18 cellular contexts compared by ENCODE assay signal in the genomic region with DNA sequence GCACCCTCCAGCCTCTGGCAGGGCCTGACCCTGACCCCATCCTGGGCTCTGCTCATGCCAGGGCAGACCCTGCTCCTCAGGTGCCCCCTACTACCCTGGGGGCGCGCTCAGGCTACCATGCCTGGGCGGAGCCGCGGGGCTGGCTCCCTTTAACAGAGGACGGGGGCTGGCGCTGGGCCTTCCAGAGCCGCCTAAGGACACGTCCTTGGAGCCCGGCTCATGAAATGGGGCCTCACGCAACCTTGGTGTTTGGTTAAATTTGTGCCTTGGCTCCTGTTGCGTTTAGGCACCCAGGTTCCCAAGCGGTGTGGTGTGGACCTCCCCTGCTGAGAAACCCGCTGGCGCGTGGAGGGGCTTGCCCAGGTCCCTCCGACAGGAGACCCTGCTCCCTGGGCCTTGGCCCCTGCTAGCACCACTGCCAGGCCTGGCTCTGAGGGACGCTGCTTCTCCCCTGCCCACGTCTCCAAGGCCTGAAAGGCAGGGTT. TPM values are rescaled to one million over a fixed set of nuclear protein-coding genes. Genes with fewer than 3 reads are reported as not detected.
DNase-seq lines count a peak whose midpoint lies in the region; FAIRE-seq and TF ChIP-seq lines count a peak whose summit lies in the region.
"Had no signal": no experiment of that assay in that cellular context is flagged by ENCODE, and none has a peak within 500 bp of the region (broad histone marks: within the 10 kb centered on the region; RNA-seq: fewer than 3 reads in every experiment).

No MANE protein-coding gene starts in this region.

- H3K9me3 ChIP-seq in PC-9 (ENCODE audit: insufficient read depth, low read depth) (no peaks in the 10 kb centered on the region), kidney (ENCODE audit: control insufficient read depth in 1 of 2, low read length in 2 of 2) (no peaks in the 10 kb centered on the region), spleen (no peaks in the 10 kb centered on the region)
- H3K9me3 ChIP-seq: Caco-2 had no signal

- H3K4me1 ChIP-seq in PC-9 (replicated peaks; ENCODE audit: insufficient read depth): peaks cover 57% of the 10 kb centered on the region
- H3K4me1 ChIP-seq in kidney (ENCODE audit: control insufficient read depth in 1 of 2, insufficient read depth in 1 of 2, low read depth in 1 of 2, low read length in 2 of 2): peaks cover 25 to 32% of the 10 kb centered on the region in 2 donors
- H3K4me1 ChIP-seq in spleen: peaks cover 28 to 72% (median 59%) of the 10 kb centered on the region in 6 donors

- H3K27me3 Mint-ChIP-seq in activated CD4-positive, alpha-beta memory T cell treated with anti-CD3 and anti-CD28 coated beads, Interleukin-2, amount 10 ng/mL, durations not matched to agents 7 days and 5 days: no peaks in the 10 kb centered on the region
- no peaks in the 10 kb centered on the region for H3K27me3 Mint-ChIP-seq in activated CD4-positive, alpha-beta memory T cell treated with anti-CD3 and anti-CD28 coated beads for 36 hours
- H3K27me3 Mint-ChIP-seq: IgD-negative memory B cell had no signal

- CTCF ChIA-PET in activated CD4-positive, alpha-beta memory T cell treated with anti-CD3 and anti-CD28 coated beads, Interleukin-2, amount 10 ng/mL, durations not matched to agents 7 days and 5 days (lab: Charles Lee): no interaction called here
- CTCF ChIA-PET in activated CD4-positive, alpha-beta memory T cell treated with anti-CD3 and anti-CD28 coated beads for 36 hours (lab: Charles Lee): no interaction called here
- CTCF ChIA-PET in PC-9 (lab: Charles Lee): no interaction called here

- no TSS peak for BruUV-seq in PC-9 (replicated peaks; lab: Mats Ljungman, UMichigan)

- TF ChIP-seq CTCF in PC-9 (conservative IDR thresholded peaks at IDR 0.05) (no peak), kidney (IDR thresholded peaks at IDR 0.05; ENCODE audit: borderline replicate concordance, extremely low read depth, insufficient read depth) (no peak), spleen (IDR thresholded peaks at IDR 0.05 in 8 of 11, conservative IDR thresholded peaks at IDR 0.05 in 3 of 11) (no peak)

- peaks cover 8% of the 10 kb centered on the region; the same call in 1 of the 2 replicates for H3K36me3 ChIP-seq in PC-9 (ENCODE audit: low read depth)
- H3K36me3 ChIP-seq in kidney (ENCODE audit: control insufficient read depth in 1 of 2, insufficient read depth in 2 of 2, low read length in 2 of 2): peaks cover 0 to 4% of the 10 kb centered on the region in 2 donors
- H3K36me3 ChIP-seq in spleen: peaks cover 0 to 52% (median 29%) of the 10 kb centered on the region in 6 donors

- intact Hi-C loops in activated CD4-positive, alpha-beta memory T cell treated with anti-CD3 and anti-CD28 coated beads for 36 hours (cut with micrococcal nuclease): no loop called here
- intact Hi-C loops in PC-9 (cut with micrococcal nuclease; ENCODE audit: unreplicated experiment) (loop anchor here (10.0 kb wide), 1 partner anchor 181 kb away; no protein-coding TSS in a partner anchor), kidney (cut with DNase I) (no loop called here), spleen (cut with DNase I; ENCODE audit: low total_unique reads) (no loop called here)

- H3K9me2 ChIP-seq in PC-9 (ENCODE audit: insufficient read depth): no peaks in the 10 kb centered on the region

- H3K4me3 Mint-ChIP-seq in activated CD4-positive, alpha-beta memory T cell treated with anti-CD3 and anti-CD28 coated beads, Interleukin-2, amount 10 ng/mL, durations not matched to agents 7 days and 5 days: no peak overlapping the region
- no peak overlapping the region for H3K4me3 Mint-ChIP-seq in activated CD4-positive, alpha-beta memory T cell treated with anti-CD3 and anti-CD28 coated beads for 36 hours
- H3K4me3 Mint-ChIP-seq: IgD-negative memory B cell had no signal

- no peak overlapping the region for H3K9ac ChIP-seq in kidney (ENCODE audit: low read length in 2 of 2)

- peaks cover 18% of the 10 kb centered on the region for H3K36me3 Mint-ChIP-seq in activated CD4-positive, alpha-beta memory T cell treated with anti-CD3 and anti-CD28 coated beads, Interleukin-2, amount 10 ng/mL, durations not matched to agents 7 days and 5 days (ENCODE audit: low read depth)
- peaks cover 6% of the 10 kb centered on the region for H3K36me3 Mint-ChIP-seq in activated CD4-positive, alpha-beta memory T cell treated with anti-CD3 and anti-CD28 coated beads for 36 hours
- H3K36me3 Mint-ChIP-seq: IgD-negative memory B cell had no signal

- H3K4me3 ChIP-seq in PC-9 (no peak overlapping the region), kidney (ENCODE audit: low read length in 2 of 2) (no peak overlapping the region), spleen (no peak overlapping the region)

- H3K27ac ChIP-seq in PC-9 (peak overlapping the region; percentile 10; the same call in 1 of the 2 replicates), kidney (ENCODE audit: low read depth in 2 of 2, low read length in 2 of 2) (no peak overlapping the region), spleen (no peak overlapping the region)

- peak overlapping the region; percentile 26 for H3K27ac Mint-ChIP-seq in activated CD4-positive, alpha-beta memory T cell treated with anti-CD3 and anti-CD28 coated beads, Interleukin-2, amount 10 ng/mL, durations not matched to agents 7 days and 5 days
- no peak overlapping the region for H3K27ac Mint-ChIP-seq in activated CD4-positive, alpha-beta memory T cell treated with anti-CD3 and anti-CD28 coated beads for 36 hours
- H3K27ac Mint-ChIP-seq: IgD-negative memory B cell had no signal

- no peaks in the 10 kb centered on the region for H3K27me3 ChIP-seq in PC-9 (ENCODE audit: insufficient read depth, low read depth)
- no peaks in the 10 kb centered on the region for H3K27me3 ChIP-seq in spleen (replicated peaks in 1 of 7)

- FAIRE-seq in kidney (lab: Jason Lieb, UNC): no peak

- H3K4me1 Mint-ChIP-seq in activated CD4-positive, alpha-beta memory T cell treated with anti-CD3 and anti-CD28 coated beads, Interleukin-2, amount 10 ng/mL, durations not matched to agents 7 days and 5 days: peaks cover 38% of the 10 kb centered on the region
- H3K4me1 Mint-ChIP-seq in activated CD4-positive, alpha-beta memory T cell treated with anti-CD3 and anti-CD28 coated beads for 36 hours (ENCODE audit: low read depth): peaks cover 36% of the 10 kb centered on the region

- no peak for TF ChIP-seq POLR2A in spleen (IDR thresholded peaks at IDR 0.05)

- peaks cover 59% of the 10 kb centered on the region for H3K79me2 ChIP-seq in PC-9 (ENCODE audit: low read depth)

- no peaks in the 10 kb centered on the region for H3K9me3 Mint-ChIP-seq in activated CD4-positive, alpha-beta memory T cell treated with anti-CD3 and anti-CD28 coated beads, Interleukin-2, amount 10 ng/mL, durations not matched to agents 7 days and 5 days
- H3K9me3 Mint-ChIP-seq in activated CD4-positive, alpha-beta memory T cell treated with anti-CD3 and anti-CD28 coated beads for 36 hours: no peaks in the 10 kb centered on the region
- H3K9me3 Mint-ChIP-seq: CD14-positive monocyte, IgD-negative memory B cell had no signal

- no peak overlapping the region for H2AFZ ChIP-seq in PC-9

- H3F3A ChIP-seq in PC-9 (ENCODE audit: insufficient read depth, low read depth): peaks cover 54% of the 10 kb centered on the region

- H3K4me2 ChIP-seq in PC-9: no peak overlapping the region

- no peak for DNase-seq in activated CD4-positive, alpha-beta memory T cell treated with anti-CD3 and anti-CD28 coated beads, Interleukin-2, amount 10 ng/mL, durations not matched to agents 7 days and 5 days
- no peak for DNase-seq in activated CD4-positive, alpha-beta memory T cell treated with anti-CD3 and anti-CD28 coated beads for 36 hours
- DNase-seq in PC-9 (no peak), kidney (peak; percentile 75), spleen (peak; percentile 76), middle frontal gyrus (ENCODE audit: extremely low spot score, low spot score) (no peak), AG20443 (ENCODE audit: low spot score) (no peak)
- DNase-seq in stimulated activated naive CD4-positive, alpha-beta T cell treated with Interleukin-2 at 50 U/mL for 16 hours (lab: John Stamatoyannopoulos, UW): no peak
- DNase-seq: 8988T, Caco-2, HCEC 1CT, NCI-H2107, NCI-H345, NCI-H526 treated with DMSO at 0.1 percent for 48 hours, OCI-M1, SHP77 treated with DMSO at 0.1 percent for 48 hours had no signal

- peaks cover under 1% of the 10 kb centered on the region for H4K20me1 ChIP-seq in PC-9 (ENCODE audit: insufficient read depth)

- 90 to 98% (median 92%) methylated on average over 7 to 19 of the region's 19 CpGs for WGBS in spleen, 5 donors

- POLR2A ChIA-PET in activated CD4-positive, alpha-beta memory T cell treated with anti-CD3 and anti-CD28 coated beads, Interleukin-2, amount 10 ng/mL, durations not matched to agents 7 days and 5 days (lab: Charles Lee): no interaction called here
- POLR2A ChIA-PET in activated CD4-positive, alpha-beta memory T cell treated with anti-CD3 and anti-CD28 coated beads for 36 hours (lab: Charles Lee): no interaction called here
- POLR2A ChIA-PET in PC-9 (lab: Charles Lee; ENCODE audit: unreplicated experiment): no interaction called here

RNA-seq across cellular contexts. Expression of gene EHMT1, which starts 3.4 kb away (rescaled TPM):
- 10 to 100 TPM; 87.1 to 91.4 TPM for total RNA-seq in activated CD4-positive, alpha-beta memory T cell treated with anti-CD3 and anti-CD28 coated beads, Interleukin-2, amount 10 ng/mL, durations not matched to agents 7 days and 5 days
- total RNA-seq in activated CD4-positive, alpha-beta memory T cell treated with anti-CD3 and anti-CD28 coated beads for 36 hours: 10 to 100 TPM; 66.0 to 70.8 TPM
- total RNA-seq in PC-9 (2021) (111 and 116 TPM in 2 replicates), kidney (92.9 TPM), spleen (100 to 1,000 TPM in 6 of 7 donors, 10 to 100 TPM in 1; 87.7 to 163 (median 130) TPM)
- polyA plus RNA-seq in kidney (ENCODE audit: insufficient read depth, low read depth, low replicate concordance) (15.8 TPM), spleen (10 to 100 TPM; 35.5 to 60.9 (median 54.9) TPM)

RNA-seq across cellular contexts. Expression of gene ARRDC1, which starts 9.9 kb away (rescaled TPM):
- total RNA-seq in activated CD4-positive, alpha-beta memory T cell treated with anti-CD3 and anti-CD28 coated beads, Interleukin-2, amount 10 ng/mL, durations not matched to agents 7 days and 5 days: 10 to 100 TPM; 49.8 to 55.9 TPM
- 10 to 100 TPM; 38.2 to 40.5 TPM for total RNA-seq in activated CD4-positive, alpha-beta memory T cell treated with anti-CD3 and anti-CD28 coated beads for 36 hours
- total RNA-seq in PC-9 (2021) (116 and 127 TPM in 2 replicates), kidney (88.9 TPM), spleen (10 to 100 TPM; 51.4 to 85.2 (median 70.2) TPM)
- polyA plus RNA-seq in kidney (ENCODE audit: insufficient read depth, low read depth, low replicate concordance) (42.3 TPM), spleen (100 to 1,000 TPM in 1 of 3 donors, 10 to 100 TPM in 2; 60.1 to 158 (median 95.1) TPM)

RNA-seq across cellular contexts. Expression of gene ZMYND19, which starts 25.1 kb away (rescaled TPM):
- total RNA-seq in activated CD4-positive, alpha-beta memory T cell treated with anti-CD3 and anti-CD28 coated beads, Interleukin-2, amount 10 ng/mL, durations not matched to agents 7 days and 5 days: 10 to 100 TPM; 24.0 to 25.4 TPM
- total RNA-seq in activated CD4-positive, alpha-beta memory T cell treated with anti-CD3 and anti-CD28 coated beads for 36 hours: 10 to 100 TPM; 39.7 to 42.6 TPM
- total RNA-seq in PC-9 (2021): 47.7 and 49.2 TPM in 2 replicates
- total RNA-seq in kidney: 19.1 TPM
- 13.5 TPM for polyA plus RNA-seq in kidney (ENCODE audit: insufficient read depth, low read depth, low replicate concordance)
- total RNA-seq in spleen: 10 to 100 TPM; 12.7 to 17.5 (median 15.3) TPM
- 10 to 100 TPM; 17.7 to 24.1 (median 17.8) TPM for polyA plus RNA-seq in spleen

RNA-seq across cellular contexts. Expression of gene DPH7, which starts 36.7 kb away (rescaled TPM):
- 10 to 100 TPM; 31.9 to 34.2 TPM for total RNA-seq in activated CD4-positive, alpha-beta memory T cell treated with anti-CD3 and anti-CD28 coated beads, Interleukin-2, amount 10 ng/mL, durations not matched to agents 7 days and 5 days
- 10 to 100 TPM; 26.6 to 30.3 TPM for total RNA-seq in activated CD4-positive, alpha-beta memory T cell treated with anti-CD3 and anti-CD28 coated beads for 36 hours
- total RNA-seq in PC-9 (2021) (48.5 and 52.2 TPM in 2 replicates), kidney (31.4 TPM), spleen (10 to 100 TPM; 31.7 to 47.3 (median 39.8) TPM)
- polyA plus RNA-seq in kidney (ENCODE audit: insufficient read depth, low read depth, low replicate concordance) (23.2 TPM), spleen (10 to 100 TPM; 41.3 to 80.5 (median 67.4) TPM)

Comparison
In these comparisons a context has a peak if more than half of its experiments do, and no peak if none do; other contexts are left out.
1. DNase-seq: peak in kidney (single experiment) and spleen (single experiment); none in activated CD4-positive, alpha-beta memory T cell treated with anti-CD3 and anti-CD28 coated beads, Interleukin-2, amount 10 ng/mL, durations not matched to agents 7 days and 5 days (single experiment), activated CD4-positive, alpha-beta memory T cell treated with anti-CD3 and anti-CD28 coated beads for 36 hours (single experiment), PC-9 (0 of 2), middle frontal gyrus (single experiment), AG20443 (single experiment) and stimulated activated naive CD4-positive, alpha-beta T cell treated with Interleukin-2 at 50 U/mL for 16 hours (single experiment).